Comparison of ENCODE assay signal across 19 cellular contexts in genomic region chr14:77406718-77407117, GRCh38. TPM values are rescaled to one million over a fixed set of nuclear protein-coding genes. Genes with fewer than 3 reads are reported as not detected.
DNase-seq lines count a peak whose midpoint lies in the region; ATAC-seq, FAIRE-seq and TF ChIP-seq lines count a peak whose summit lies in the region.
"Had no signal": no experiment of that assay in that cellular context is flagged by ENCODE, and none has a peak within 500 bp of the region (broad histone marks: within the 10 kb centered on the region; RNA-seq: fewer than 3 reads in every experiment).

No MANE protein-coding gene starts in this region.

- peak overlapping the region; percentile 17; the same call in 1 of the 2 replicates for H2AFZ ChIP-seq in K562 (ENCODE audit: low read depth, low read length)

- no peak for TF ChIP-seq POLR2A in K562 (conservative IDR thresholded peaks at IDR 0.05)
- TF ChIP-seq POLR2A in spleen (IDR thresholded peaks at IDR 0.05), result no peak

- no peaks in the 10 kb centered on the region for H3K9me3 Mint-ChIP-seq in activated CD8-positive, alpha-beta T cell treated with anti-CD3 and anti-CD28 coated beads for 36 hours
- no peaks in the 10 kb centered on the region for H3K9me3 Mint-ChIP-seq in activated CD8-positive, alpha-beta T cell treated with anti-CD3 and anti-CD28 coated beads, Interleukin-2, amount 10 ng/mL, durations not matched to agents 7 days and 5 days (ENCODE audit: insufficient read depth)
- H3K9me3 Mint-ChIP-seq: activated B cell treated with CpG ODN at 0.5 μM for 24 hours, IgD-negative memory B cell had no signal

- no TSS peak for BruUV-seq in K562 (replicated peaks; lab: Mats Ljungman, UMichigan)

- 4% methylated on average over 6 of the region's 6 CpGs for WGBS in K562 (ENCODE audit: insufficient coverage, low coverage, missing lambda C conversion rate)
- 30 to 40% (median 35%) methylated on average over 6 of the region's 6 CpGs for WGBS in spleen, 5 donors

- H3K9ac ChIP-seq in K562 (ENCODE audit: insufficient read depth in 1 of 2, low read depth in 2 of 2, low read length in 2 of 2), result no peak overlapping the region; a peak in 1 of 4 replicates

- TF ChIP-seq RAD21 in K562 (CRISPR knock-in tag; conservative IDR thresholded peaks at IDR 0.05 in 1 of 2, IDR thresholded peaks at IDR 0.05 in 1 of 2), result no peak

- no peak overlapping the region for H3K4me3 ChIP-seq in K562
- H3K4me3 ChIP-seq in spleen, result peak overlapping the region in 1 of 8 donors; percentile 36
- H3K4me3 ChIP-seq: A549, ascending aorta, SJCRH30, tibial nerve had no signal

- TF ChIP-seq CTCF in activated CD8-positive, alpha-beta T cell treated with anti-CD3 and anti-CD28 coated beads for 36 hours (IDR thresholded peaks at IDR 0.05), result no peak
- TF ChIP-seq CTCF in K562 (IDR thresholded peaks at IDR 0.05 in 2 of 3, conservative IDR thresholded peaks at IDR 0.05 in 1 of 3; ENCODE audit: insufficient read depth in 2 of 3, low read depth in 1 of 3, low read length in 3 of 3) (no peak), spleen (IDR thresholded peaks at IDR 0.05 in 8 of 11, conservative IDR thresholded peaks at IDR 0.05 in 3 of 11) (no peak)

- H3K27me3 Mint-ChIP-seq in activated CD8-positive, alpha-beta T cell treated with anti-CD3 and anti-CD28 coated beads for 36 hours, result no peaks in the 10 kb centered on the region
- H3K27me3 Mint-ChIP-seq in activated CD8-positive, alpha-beta T cell treated with anti-CD3 and anti-CD28 coated beads, Interleukin-2, amount 10 ng/mL, durations not matched to agents 7 days and 5 days (ENCODE audit: low read depth), result no peaks in the 10 kb centered on the region
- H3K27me3 Mint-ChIP-seq: activated B cell treated with CpG ODN at 0.5 μM for 24 hours, IgD-negative memory B cell had no signal

- no peak for DNase-seq in activated CD8-positive, alpha-beta T cell treated with anti-CD3 and anti-CD28 coated beads for 36 hours
- no peak for DNase-seq in activated CD8-positive, alpha-beta T cell treated with anti-CD3 and anti-CD28 coated beads, Interleukin-2, amount 10 ng/mL, durations not matched to agents 7 days and 5 days
- peak; percentile 27 for DNase-seq in NOMO-1 treated with dmso at 0.1 percent for 144 hours (lab: John Stamatoyannopoulos, UW; ENCODE audit: unreplicated experiment)
- peak; percentile 20 to 32 (median 26) for DNase-seq in K562 (ENCODE audit: extremely low read depth in 1 of 4, low spot score in 3 of 4)
- no peak for DNase-seq in spleen
- DNase-seq in NK-92 treated with Interleukin-12 subunit alpha and Interleukin-12 subunit beta, amount 100 ng/mL, for 24 hours (lab: John Stamatoyannopoulos, UW), result no peak
- DNase-seq: activated B cell treated with CpG ODN at 0.5 μM for 24 hours, activated T-cell treated with anti-CD3 and anti-CD28 coated beads for 4 hours, dorsolateral prefrontal cortex, NCI-H187 treated with DMSO at 0.1 percent for 48 hours, SJCRH30 had no signal

- H3K36me3 ChIP-seq in K562 (ENCODE audit: control insufficient read depth, insufficient read depth, low read length), result no peaks in the 10 kb centered on the region
- H3K36me3 ChIP-seq in spleen, result no peaks in the 10 kb centered on the region
- H3K36me3 ChIP-seq: ascending aorta, SJCRH30, tibial nerve had no signal

- no peaks in the 10 kb centered on the region for H3K36me3 Mint-ChIP-seq in activated CD8-positive, alpha-beta T cell treated with anti-CD3 and anti-CD28 coated beads for 36 hours (ENCODE audit: low read depth)
- H3K36me3 Mint-ChIP-seq in activated CD8-positive, alpha-beta T cell treated with anti-CD3 and anti-CD28 coated beads, Interleukin-2, amount 10 ng/mL, durations not matched to agents 7 days and 5 days (ENCODE audit: low read depth), result no peaks in the 10 kb centered on the region
- H3K36me3 Mint-ChIP-seq: IgD-negative memory B cell had no signal

- H3K9me1 ChIP-seq in K562 (ENCODE audit: control insufficient read depth, insufficient read depth, low read length), result no peaks in the 10 kb centered on the region

- H4K20me1 ChIP-seq in K562 (replicated peaks; ENCODE audit: control insufficient read depth, insufficient read depth, low read length), result no peaks in the 10 kb centered on the region

- POLR2A ChIA-PET in activated CD8-positive, alpha-beta T cell treated with anti-CD3 and anti-CD28 coated beads for 36 hours (lab: Charles Lee), result no interaction called here
- POLR2A ChIA-PET in activated CD8-positive, alpha-beta T cell treated with anti-CD3 and anti-CD28 coated beads, Interleukin-2, amount 10 ng/mL, durations not matched to agents 7 days and 5 days (lab: Charles Lee), result no interaction called here
- POLR2A ChIA-PET in K562 (lab: Yijun Ruan, JAX), result no interaction called here

- CTCF ChIA-PET in activated CD8-positive, alpha-beta T cell treated with anti-CD3 and anti-CD28 coated beads for 36 hours (lab: Charles Lee), result interaction anchor here (1.3 kb wide), 1 partner anchor 24 kb away, joined by 3 read pairs; no protein-coding TSS in a partner anchor
- CTCF ChIA-PET in activated CD8-positive, alpha-beta T cell treated with anti-CD3 and anti-CD28 coated beads, Interleukin-2, amount 10 ng/mL, durations not matched to agents 7 days and 5 days (lab: Charles Lee), result interaction anchor here (0.8 to 1.7 kb wide), 4 partner anchors 52 to 139 kb away, joined by 3 to 5 read pairs (median 4); no protein-coding TSS in a partner anchor
- CTCF ChIA-PET in K562 (lab: Yijun Ruan, JAX; ENCODE audit: low intra/inter-chr PET ratio), result no interaction called here

- H3K79me2 ChIP-seq in K562 (ENCODE audit: control insufficient read depth, insufficient read depth, low read length), result no peaks in the 10 kb centered on the region

- in situ Hi-C loops in K562 (cut with MboI), result no loop called here

- H3K4me1 ChIP-seq in K562 (replicated peaks in 1 of 2; ENCODE audit: control insufficient read depth in 2 of 2, insufficient read depth in 2 of 2, low read length in 2 of 2), result peaks cover 9 to 31% of the 10 kb centered on the region in 2 experiments
- peaks cover 0 to 22% (median 2%) of the 10 kb centered on the region in 6 donors for H3K4me1 ChIP-seq in spleen
- H3K4me1 ChIP-seq: A549, ascending aorta, SJCRH30, tibial nerve had no signal

- peak overlapping the region; percentile 48 for H3K4me2 ChIP-seq in K562 (ENCODE audit: insufficient read depth, low read length)
- H3K4me2 ChIP-seq: A549 had no signal

- peak; percentile 26 for FAIRE-seq in K562 (lab: Jason Lieb, UNC)
- FAIRE-seq: A549, frontal cortex, islet of Langerhans had no signal

- ATAC-seq in activated CD8-positive, alpha-beta T cell treated with anti-CD3 and anti-CD28 coated beads for 36 hours, result peak; percentile 24
- ATAC-seq in activated CD8-positive, alpha-beta T cell treated with anti-CD3 and anti-CD28 coated beads, Interleukin-2, amount 10 ng/mL, durations not matched to agents 7 days and 5 days, result no peak
- ATAC-seq in K562 (peak; percentile 71), HG03342 (IDR thresholded peaks at IDR 0.05; ENCODE audit: unreplicated experiment) (no peak), GM21576 (IDR thresholded peaks at IDR 0.05; ENCODE audit: unreplicated experiment) (no peak)
- ATAC-seq: A549 had no signal

- H3K27ac ChIP-seq in K562 (ENCODE audit: extremely low read depth, low read depth, low read length) (peak overlapping the region; percentile 52; the same call in 1 of the 3 replicates), spleen (peak overlapping the region in 7 of 8 donors; percentile 32 to 91 (median 80))
- H3K27ac ChIP-seq: A549, ascending aorta, SJCRH30, tibial nerve had no signal

- no peaks in the 10 kb centered on the region for H3K27me3 ChIP-seq in K562 (ENCODE audit: control insufficient read depth in 2 of 2, insufficient read depth in 2 of 2, low read length in 2 of 2)
- no peaks in the 10 kb centered on the region for H3K27me3 ChIP-seq in spleen (replicated peaks in 1 of 7)
- H3K27me3 ChIP-seq: ascending aorta, dorsolateral prefrontal cortex, tibial nerve had no signal

- no peak for TF ChIP-seq EP300 in K562 (IDR thresholded peaks at IDR 0.05; ENCODE audit: low read length)

- H3K9me3 ChIP-seq in K562 (replicated peaks; ENCODE audit: control insufficient read depth, insufficient read depth, low read depth, low read length) (no peaks in the 10 kb centered on the region), spleen (no peaks in the 10 kb centered on the region)
- H3K9me3 ChIP-seq: A549, ascending aorta, SJCRH30, tibial nerve had no signal

- H3K4me1 Mint-ChIP-seq in activated CD8-positive, alpha-beta T cell treated with anti-CD3 and anti-CD28 coated beads for 36 hours (ENCODE audit: low read depth), result peaks cover 13% of the 10 kb centered on the region
- peaks cover 17% of the 10 kb centered on the region for H3K4me1 Mint-ChIP-seq in activated CD8-positive, alpha-beta T cell treated with anti-CD3 and anti-CD28 coated beads, Interleukin-2, amount 10 ng/mL, durations not matched to agents 7 days and 5 days (ENCODE audit: low read depth)

- no peak overlapping the region for H3K4me3 Mint-ChIP-seq in activated CD8-positive, alpha-beta T cell treated with anti-CD3 and anti-CD28 coated beads for 36 hours
- H3K4me3 Mint-ChIP-seq in activated CD8-positive, alpha-beta T cell treated with anti-CD3 and anti-CD28 coated beads, Interleukin-2, amount 10 ng/mL, durations not matched to agents 7 days and 5 days, result no peak overlapping the region
- H3K4me3 Mint-ChIP-seq: activated B cell treated with CpG ODN at 0.5 μM for 24 hours, IgD-negative memory B cell had no signal

- no peak overlapping the region for H3K27ac Mint-ChIP-seq in activated CD8-positive, alpha-beta T cell treated with anti-CD3 and anti-CD28 coated beads for 36 hours
- no peak overlapping the region for H3K27ac Mint-ChIP-seq in activated CD8-positive, alpha-beta T cell treated with anti-CD3 and anti-CD28 coated beads, Interleukin-2, amount 10 ng/mL, durations not matched to agents 7 days and 5 days
- H3K27ac Mint-ChIP-seq: activated B cell treated with CpG ODN at 0.5 μM for 24 hours, IgD-negative memory B cell had no signal

- intact Hi-C loops in activated CD8-positive, alpha-beta T cell treated with anti-CD3 and anti-CD28 coated beads for 36 hours (cut with micrococcal nuclease), result no loop called here
- intact Hi-C loops in K562 (cut with micrococcal nuclease) (loop anchor here (5.0 kb wide), 2 partner anchors 51 to 84 kb away; partner anchors contain the start of genes AHSA1, GSTZ1, POMT2 and VIPAS39), spleen (cut with DNase I; ENCODE audit: low total_unique reads) (no loop called here)

RNA-seq across cellular contexts. Expression of gene NOXRED1, which starts 16.6 kb away (rescaled TPM):
- total RNA-seq in activated CD8-positive, alpha-beta T cell treated with anti-CD3 and anti-CD28 coated beads for 36 hours, result under 1 TPM; 0.27 to 0.41 TPM
- under 1 TPM; 0.29 TPM for total RNA-seq in activated CD8-positive, alpha-beta T cell treated with anti-CD3 and anti-CD28 coated beads, Interleukin-2, amount 10 ng/mL, durations not matched to agents 7 days and 5 days
- 0.83 and 2.5 TPM in 2 replicates for total RNA-seq in K562 (2011; cell fraction: chromatin; rRNA removed; ENCODE audit: low replicate concordance)
- total RNA-seq in K562 (2011; cell fraction: nucleolus; rRNA removed), result 0.83 and 0.92 TPM in 2 replicates
- total RNA-seq in K562 (2011; cell fraction: nucleoplasm; rRNA removed), result 1.8 and 2.3 TPM in 2 replicates
- total RNA-seq in K562 (2014; rRNA removed) (0.36 and 0.45 TPM in 2 replicates), K562 (2014; rRNA removed; fragmentation: Illumina TruSeq; extraction: Trizol) (0.29 and 0.32 TPM in 2 replicates), K562 (2015; rRNA removed; fragmentation: Illumina TruSeq; extraction: Trizol) (0.23 and 0.29 TPM in 2 replicates), K562 (2021) (0.18 TPM in 2 replicates), spleen (1 to 10 TPM in 2 of 7 donors, under 1 TPM in 5; 0.46 to 1.2 (median 0.82) TPM)
- polyA plus RNA-seq in K562 (2011; rRNA removed) (0.72 and 0.85 TPM in 2 replicates), K562 (2014; fragmentation: Illumina TruSeq; extraction: Trizol) (0.37 and 0.39 TPM in 2 replicates), K562 (2014; fragmentation: Nextera tagmentation; extraction: Ambion mirVana) (under 1 TPM; 0.30 to 0.52 TPM), K562 (2014; rRNA removed) (0.15 and 0.47 TPM in 2 replicates), spleen (under 1 TPM; 0.30 to 0.59 (median 0.32) TPM)
- 0.34 and 0.52 TPM in 2 replicates for polyA plus RNA-seq in K562 (2011; cell fraction: cytosol; rRNA removed)
- polyA plus RNA-seq in K562 (2011; cell fraction: nucleus; rRNA removed), result 1.3 and 1.6 TPM in 2 replicates
- polyA plus RNA-seq in K562 (2012), result 0.14 and 0.17 TPM in 2 replicates
- 0.36 and 0.70 TPM in 2 replicates for polyA minus RNA-seq in K562 (2011; rRNA and poly(A)+ RNA removed)
- polyA minus RNA-seq in K562 (2011; cell fraction: cytosol; rRNA and poly(A)+ RNA removed), result not detected in 2 replicates
- polyA minus RNA-seq in K562 (2011; cell fraction: nucleus; rRNA and poly(A)+ RNA removed), result 0.27 and 0.44 TPM in 2 replicates
- total RNA-seq: ascending aorta had no signal

RNA-seq across cellular contexts. Expression of gene SAMD15, which starts 29.5 kb away (rescaled TPM):
- total RNA-seq in activated CD8-positive, alpha-beta T cell treated with anti-CD3 and anti-CD28 coated beads for 36 hours, result under 1 TPM; 0.11 to 0.56 TPM
- total RNA-seq in activated CD8-positive, alpha-beta T cell treated with anti-CD3 and anti-CD28 coated beads, Interleukin-2, amount 10 ng/mL, durations not matched to agents 7 days and 5 days, result under 1 TPM; 0.23 to 0.40 TPM
- 0.16 and 0.56 TPM in 2 replicates for total RNA-seq in K562 (2011; cell fraction: chromatin; rRNA removed; ENCODE audit: low replicate concordance)
- not detected in 2 replicates for total RNA-seq in K562 (2011; cell fraction: nucleolus; rRNA removed)
- total RNA-seq in K562 (2011; cell fraction: nucleoplasm; rRNA removed), result 0.23 TPM in 1 of 2 replicates, not detected in the other
- total RNA-seq in K562 (2014; rRNA removed) (0.18 and 0.49 TPM in 2 replicates), K562 (2014; rRNA removed; fragmentation: Illumina TruSeq; extraction: Trizol) (0.25 and 0.86 TPM in 2 replicates), K562 (2015; rRNA removed; fragmentation: Illumina TruSeq; extraction: Trizol) (0.54 and 0.72 TPM in 2 replicates), K562 (2021) (0.11 and 0.22 TPM in 2 replicates), spleen (1 to 10 TPM in 2 of 7 donors, under 1 TPM in 5; 0.32 to 1.7 (median 0.79) TPM)
- polyA plus RNA-seq in K562 (2011; rRNA removed) (0.04 and 0.32 TPM in 2 replicates), K562 (2014; fragmentation: Illumina TruSeq; extraction: Trizol) (0.17 and 0.42 TPM in 2 replicates), K562 (2014; fragmentation: Nextera tagmentation; extraction: Ambion mirVana) (under 1 TPM; 0.20 to 0.22 TPM), K562 (2014; rRNA removed) (0.29 TPM in 1 of 2 replicates, not detected in the other), spleen (under 1 TPM in 2 of 3 donors, not detected in 1; 0.15 to 0.22 TPM)
- 0.62 TPM in 1 of 2 replicates, not detected in the other for polyA plus RNA-seq in K562 (2011; cell fraction: cytosol; rRNA removed)
- polyA plus RNA-seq in K562 (2011; cell fraction: nucleus; rRNA removed), result 0.10 and 0.37 TPM in 2 replicates
- polyA plus RNA-seq in K562 (2012), result 0.25 and 0.26 TPM in 2 replicates
- polyA minus RNA-seq in K562 (2011; rRNA and poly(A)+ RNA removed), result 0.33 and 0.63 TPM in 2 replicates
- not detected in 2 replicates for polyA minus RNA-seq in K562 (2011; cell fraction: cytosol; rRNA and poly(A)+ RNA removed)
- 0.40 TPM in 1 of 2 replicates, not detected in the other for polyA minus RNA-seq in K562 (2011; cell fraction: nucleus; rRNA and poly(A)+ RNA removed)
- total RNA-seq: ascending aorta had no signal

RNA-seq across cellular contexts. Expression of gene TMED8, which starts 29.8 kb away (rescaled TPM):
- 10 to 100 TPM; 25.0 to 25.4 TPM for total RNA-seq in activated CD8-positive, alpha-beta T cell treated with anti-CD3 and anti-CD28 coated beads for 36 hours
- 10 to 100 TPM; 16.7 to 17.1 TPM for total RNA-seq in activated CD8-positive, alpha-beta T cell treated with anti-CD3 and anti-CD28 coated beads, Interleukin-2, amount 10 ng/mL, durations not matched to agents 7 days and 5 days
- total RNA-seq in K562 (2011; cell fraction: chromatin; rRNA removed; ENCODE audit: low replicate concordance), result 4.8 and 8.6 TPM in 2 replicates
- 2.8 and 3.7 TPM in 2 replicates for total RNA-seq in K562 (2011; cell fraction: nucleolus; rRNA removed)
- total RNA-seq in K562 (2011; cell fraction: nucleoplasm; rRNA removed), result 7.8 and 14.2 TPM in 2 replicates
- 9.7 and 12.3 TPM in 2 replicates for total RNA-seq in K562 (2014; rRNA removed)
- 15.4 and 16.6 TPM in 2 replicates for total RNA-seq in K562 (2014; rRNA removed; fragmentation: Illumina TruSeq; extraction: Trizol)
- total RNA-seq in K562 (2015; rRNA removed; fragmentation: Illumina TruSeq; extraction: Trizol), result 11.2 and 12.0 TPM in 2 replicates
- total RNA-seq in K562 (2021), result 13.1 and 14.0 TPM in 2 replicates
- polyA plus RNA-seq in K562 (2011; rRNA removed), result 12.2 and 17.4 TPM in 2 replicates
- polyA plus RNA-seq in K562 (2011; cell fraction: cytosol; rRNA removed), result 7.0 and 10.5 TPM in 2 replicates
- polyA plus RNA-seq in K562 (2011; cell fraction: nucleus; rRNA removed), result 5.1 and 5.2 TPM in 2 replicates
- polyA plus RNA-seq in K562 (2012), result 6.9 and 7.1 TPM in 2 replicates
- 12.0 and 14.0 TPM in 2 replicates for polyA plus RNA-seq in K562 (2014; fragmentation: Illumina TruSeq; extraction: Trizol)
- polyA plus RNA-seq in K562 (2014; fragmentation: Nextera tagmentation; extraction: Ambion mirVana), result 1 to 10 TPM; 3.3 to 4.7 TPM
- 8.5 and 10.0 TPM in 2 replicates for polyA plus RNA-seq in K562 (2014; rRNA removed)
- 18.8 and 23.4 TPM in 2 replicates for polyA minus RNA-seq in K562 (2011; rRNA and poly(A)+ RNA removed)
- polyA minus RNA-seq in K562 (2011; cell fraction: cytosol; rRNA and poly(A)+ RNA removed), result 6.7 and 11.8 TPM in 2 replicates
- 2.8 and 4.6 TPM in 2 replicates for polyA minus RNA-seq in K562 (2011; cell fraction: nucleus; rRNA and poly(A)+ RNA removed)
- 10 to 100 TPM; 18.8 to 32.3 (median 22.4) TPM for total RNA-seq in spleen
- polyA plus RNA-seq in spleen, result 10 to 100 TPM in 1 of 3 donors, 1 to 10 TPM in 2; 8.1 to 10.8 (median 8.3) TPM

RNA-seq across cellular contexts. Expression of gene VIPAS39, which starts 50.7 kb away (rescaled TPM):
- total RNA-seq in activated CD8-positive, alpha-beta T cell treated with anti-CD3 and anti-CD28 coated beads for 36 hours, result 10 to 100 TPM; 13.9 to 16.8 TPM
- total RNA-seq in activated CD8-positive, alpha-beta T cell treated with anti-CD3 and anti-CD28 coated beads, Interleukin-2, amount 10 ng/mL, durations not matched to agents 7 days and 5 days, result 10 to 100 TPM; 18.4 to 19.3 TPM
- total RNA-seq in K562 (2011; cell fraction: chromatin; rRNA removed; ENCODE audit: low replicate concordance), result 22.8 and 28.7 TPM in 2 replicates
- 16.3 and 18.5 TPM in 2 replicates for total RNA-seq in K562 (2011; cell fraction: nucleolus; rRNA removed)
- 18.0 and 19.5 TPM in 2 replicates for total RNA-seq in K562 (2011; cell fraction: nucleoplasm; rRNA removed)
- total RNA-seq in K562 (2014; rRNA removed) (7.9 and 8.1 TPM in 2 replicates), K562 (2014; rRNA removed; fragmentation: Illumina TruSeq; extraction: Trizol) (10.0 and 12.3 TPM in 2 replicates), K562 (2015; rRNA removed; fragmentation: Illumina TruSeq; extraction: Trizol) (9.4 and 9.9 TPM in 2 replicates), K562 (2021) (8.6 and 9.2 TPM in 2 replicates), spleen (10 to 100 TPM; 13.4 to 24.3 (median 18.5) TPM)
- polyA plus RNA-seq in K562 (2011; rRNA removed) (23.8 and 25.6 TPM in 2 replicates), K562 (2014; fragmentation: Illumina TruSeq; extraction: Trizol) (13.1 and 15.1 TPM in 2 replicates), K562 (2014; fragmentation: Nextera tagmentation; extraction: Ambion mirVana) (10 to 100 TPM in 1 of 2 experiments, 1 to 10 TPM in 1; 5.7 to 10.5 TPM), K562 (2014; rRNA removed) (7.0 and 9.4 TPM in 2 replicates), spleen (10 to 100 TPM in 1 of 3 donors, 1 to 10 TPM in 2; 9.8 to 10.8 (median 9.8) TPM)
- 11.4 and 19.1 TPM in 2 replicates for polyA plus RNA-seq in K562 (2011; cell fraction: cytosol; rRNA removed)
- 22.9 and 27.2 TPM in 2 replicates for polyA plus RNA-seq in K562 (2011; cell fraction: nucleus; rRNA removed)
- polyA plus RNA-seq in K562 (2012), result 7.8 and 14.1 TPM in 2 replicates
- polyA minus RNA-seq in K562 (2011; rRNA and poly(A)+ RNA removed), result 25.9 and 26.4 TPM in 2 replicates
- 9.1 and 12.3 TPM in 2 replicates for polyA minus RNA-seq in K562 (2011; cell fraction: cytosol; rRNA and poly(A)+ RNA removed)
- polyA minus RNA-seq in K562 (2011; cell fraction: nucleus; rRNA and poly(A)+ RNA removed), result 12.8 and 21.5 TPM in 2 replicates

RNA-seq across cellular contexts. Expression of gene AHSA1, which starts 51.2 kb away (rescaled TPM):
- total RNA-seq in activated CD8-positive, alpha-beta T cell treated with anti-CD3 and anti-CD28 coated beads for 36 hours, result 100 to 1,000 TPM; 325 to 339 TPM
- 100 to 1,000 TPM; 252 to 273 TPM for total RNA-seq in activated CD8-positive, alpha-beta T cell treated with anti-CD3 and anti-CD28 coated beads, Interleukin-2, amount 10 ng/mL, durations not matched to agents 7 days and 5 days
- 54.8 and 74.6 TPM in 2 replicates for total RNA-seq in K562 (2011; cell fraction: chromatin; rRNA removed; ENCODE audit: low replicate concordance)
- 43.2 and 44.5 TPM in 2 replicates for total RNA-seq in K562 (2011; cell fraction: nucleolus; rRNA removed)
- 51.8 and 61.0 TPM in 2 replicates for total RNA-seq in K562 (2011; cell fraction: nucleoplasm; rRNA removed)
- total RNA-seq in K562 (2014; rRNA removed) (144 and 157 TPM in 2 replicates), K562 (2014; rRNA removed; fragmentation: Illumina TruSeq; extraction: Trizol) (184 and 201 TPM in 2 replicates), K562 (2015; rRNA removed; fragmentation: Illumina TruSeq; extraction: Trizol) (193 and 197 TPM in 2 replicates), K562 (2021) (168 and 175 TPM in 2 replicates), spleen (100 to 1,000 TPM in 1 of 7 donors, 10 to 100 TPM in 6; 55.2 to 126 (median 95.0) TPM)
- polyA plus RNA-seq in K562 (2011; rRNA removed) (137 and 208 TPM in 2 replicates), K562 (2014; fragmentation: Illumina TruSeq; extraction: Trizol) (282 and 317 TPM in 2 replicates), K562 (2014; fragmentation: Nextera tagmentation; extraction: Ambion mirVana) (10 to 100 TPM; 41.4 to 75.1 TPM), K562 (2014; rRNA removed) (202 and 232 TPM in 2 replicates), spleen (10 to 100 TPM; 41.5 to 81.0 (median 73.6) TPM)
- polyA plus RNA-seq in K562 (2011; cell fraction: cytosol; rRNA removed), result 162 and 171 TPM in 2 replicates
- polyA plus RNA-seq in K562 (2011; cell fraction: nucleus; rRNA removed), result 49.9 and 55.0 TPM in 2 replicates
- 62.9 and 128 TPM in 2 replicates for polyA plus RNA-seq in K562 (2012)
- polyA minus RNA-seq in K562 (2011; rRNA and poly(A)+ RNA removed), result 227 and 265 TPM in 2 replicates
- 77.3 and 97.7 TPM in 2 replicates for polyA minus RNA-seq in K562 (2011; cell fraction: cytosol; rRNA and poly(A)+ RNA removed)
- polyA minus RNA-seq in K562 (2011; cell fraction: nucleus; rRNA and poly(A)+ RNA removed), result 15.5 and 36.1 TPM in 2 replicates

Comparison
In these comparisons a context has a peak if more than half of its experiments do, and no peak if none do; other contexts are left out.
1. ATAC-seq: peak in activated CD8-positive, alpha-beta T cell treated with anti-CD3 and anti-CD28 coated beads for 36 hours (single experiment) and K562 (single experiment); none in activated CD8-positive, alpha-beta T cell treated with anti-CD3 and anti-CD28 coated beads, Interleukin-2, amount 10 ng/mL, durations not matched to agents 7 days and 5 days (single experiment), HG03342 (single experiment) and GM21576 (single experiment).
2. DNase-seq: peak in NOMO-1 treated with dmso at 0.1 percent for 144 hours (single experiment) and K562 (4 of 4); none in activated CD8-positive, alpha-beta T cell treated with anti-CD3 and anti-CD28 coated beads for 36 hours (single experiment), activated CD8-positive, alpha-beta T cell treated with anti-CD3 and anti-CD28 coated beads, Interleukin-2, amount 10 ng/mL, durations not matched to agents 7 days and 5 days (single experiment), spleen (single experiment) and NK-92 treated with Interleukin-12 subunit alpha and Interleukin-12 subunit beta, amount 100 ng/mL, for 24 hours (single experiment).